ENCODE assay signal across 1 cellular context in genomic region chr17:49705254-49705653, GRCh38.
TF ChIP-seq lines count a peak whose summit lies in the region.

No MANE protein-coding gene starts in this region.

TF ChIP-seq in SK-N-SH treated with all-trans-retinoic acid at 6 μM for 48 hours, 23 proteins besides CTCF, POLR2A, EP300 and RAD21 (continued from another document):
- TF ChIP-seq PATZ1 (CRISPR knock-in tag; IDR thresholded peaks at IDR 0.05; ENCODE audit: borderline replicate concordance) (no peak), CSRNP3 (CRISPR knock-in tag; IDR thresholded peaks at IDR 0.05) (no peak), ZNF565 (CRISPR knock-in tag; conservative IDR thresholded peaks at IDR 0.05; ENCODE audit: low read depth) (no peak), ESRRG (CRISPR knock-in tag; IDR thresholded peaks at IDR 0.05) (no peak), OSR1 (CRISPR knock-in tag; IDR thresholded peaks at IDR 0.05) (no peak)
